1 cellular context compared by ENCODE assay signal in genomic region chr20:54174452-54175175, GRCh38.
TF ChIP-seq lines count a peak whose summit lies in the region.

No MANE protein-coding gene starts in this region.

TF ChIP-seq in WTC11, 78 proteins besides CTCF, POLR2A, EP300 and RAD21 (continued from another document):
- TF ChIP-seq, protein P1, sequence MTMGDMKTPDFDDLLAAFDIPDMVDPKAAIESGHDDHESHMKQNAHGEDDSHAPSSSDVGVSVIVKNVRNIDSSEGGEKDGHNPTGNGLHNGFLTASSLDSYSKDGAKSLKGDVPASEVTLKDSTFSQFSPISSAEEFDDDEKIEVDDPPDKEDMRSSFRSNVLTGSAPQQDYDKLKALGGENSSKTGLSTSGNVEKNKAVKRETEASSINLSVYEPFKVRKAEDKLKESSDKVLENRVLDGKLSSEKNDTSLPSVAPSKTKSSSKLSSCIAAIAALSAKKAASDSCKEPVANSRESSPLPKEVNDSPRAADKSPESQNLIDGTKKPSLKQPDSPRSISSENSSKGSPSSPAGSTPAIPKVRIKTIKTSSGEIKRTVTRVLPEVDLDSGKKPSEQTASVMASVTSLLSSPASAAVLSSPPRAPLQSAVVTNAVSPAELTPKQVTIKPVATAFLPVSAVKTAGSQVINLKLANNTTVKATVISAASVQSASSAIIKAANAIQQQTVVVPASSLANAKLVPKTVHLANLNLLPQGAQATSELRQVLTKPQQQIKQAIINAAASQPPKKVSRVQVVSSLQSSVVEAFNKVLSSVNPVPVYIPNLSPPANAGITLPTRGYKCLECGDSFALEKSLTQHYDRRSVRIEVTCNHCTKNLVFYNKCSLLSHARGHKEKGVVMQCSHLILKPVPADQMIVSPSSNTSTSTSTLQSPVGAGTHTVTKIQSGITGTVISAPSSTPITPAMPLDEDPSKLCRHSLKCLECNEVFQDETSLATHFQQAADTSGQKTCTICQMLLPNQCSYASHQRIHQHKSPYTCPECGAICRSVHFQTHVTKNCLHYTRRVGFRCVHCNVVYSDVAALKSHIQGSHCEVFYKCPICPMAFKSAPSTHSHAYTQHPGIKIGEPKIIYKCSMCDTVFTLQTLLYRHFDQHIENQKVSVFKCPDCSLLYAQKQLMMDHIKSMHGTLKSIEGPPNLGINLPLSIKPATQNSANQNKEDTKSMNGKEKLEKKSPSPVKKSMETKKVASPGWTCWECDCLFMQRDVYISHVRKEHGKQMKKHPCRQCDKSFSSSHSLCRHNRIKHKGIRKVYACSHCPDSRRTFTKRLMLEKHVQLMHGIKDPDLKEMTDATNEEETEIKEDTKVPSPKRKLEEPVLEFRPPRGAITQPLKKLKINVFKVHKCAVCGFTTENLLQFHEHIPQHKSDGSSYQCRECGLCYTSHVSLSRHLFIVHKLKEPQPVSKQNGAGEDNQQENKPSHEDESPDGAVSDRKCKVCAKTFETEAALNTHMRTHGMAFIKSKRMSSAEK (CRISPR knock-in tag; IDR thresholded peaks at IDR 0.05; ENCODE audit: borderline replicate concordance): no peak
- TF ChIP-seq FOXP4 (CRISPR knock-in tag; IDR thresholded peaks at IDR 0.05) (no peak), NR3C1 (CRISPR knock-in tag; conservative IDR thresholded peaks at IDR 0.05; ENCODE audit: low read depth) (no peak), HMGA2 (CRISPR knock-in tag; IDR thresholded peaks at IDR 0.05) (no peak), E2F1 (CRISPR knock-in tag; IDR thresholded peaks at IDR 0.05) (no peak), ELF4 (CRISPR knock-in tag; IDR thresholded peaks at IDR 0.05; ENCODE audit: low read depth) (no peak), MYBL2 (CRISPR knock-in tag; IDR thresholded peaks at IDR 0.05) (no peak)
- TF ChIP-seq, protein P2, sequence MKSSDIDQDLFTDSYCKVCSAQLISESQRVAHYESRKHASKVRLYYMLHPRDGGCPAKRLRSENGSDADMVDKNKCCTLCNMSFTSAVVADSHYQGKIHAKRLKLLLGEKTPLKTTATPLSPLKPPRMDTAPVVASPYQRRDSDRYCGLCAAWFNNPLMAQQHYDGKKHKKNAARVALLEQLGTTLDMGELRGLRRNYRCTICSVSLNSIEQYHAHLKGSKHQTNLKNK (CRISPR knock-in tag; IDR thresholded peaks at IDR 0.05): no peak
